Comparison of ENCODE assay signal across 1 cellular context in the genomic region with DNA sequence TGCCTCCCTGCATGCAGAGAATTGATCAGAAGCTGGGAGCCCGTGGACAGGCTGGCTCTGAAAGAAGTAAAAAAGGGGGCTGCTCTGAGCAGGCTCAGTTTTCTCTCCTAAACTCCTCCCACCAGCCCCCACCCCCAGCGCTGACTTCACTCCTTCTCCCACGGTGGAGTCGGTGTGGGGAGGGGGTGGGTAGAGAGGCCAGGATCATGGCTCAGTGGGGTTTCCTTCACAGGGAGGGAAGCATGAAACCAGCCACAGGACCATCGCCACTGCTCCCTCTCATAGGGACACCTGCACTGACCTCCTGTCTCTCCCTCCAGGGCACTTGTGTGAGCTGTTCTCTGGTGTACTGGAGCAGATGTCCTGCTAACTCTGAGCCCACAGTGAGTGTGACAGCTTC.
TF ChIP-seq lines count a peak whose summit lies in the region.

No MANE protein-coding gene starts in this region.

TF ChIP-seq in WTC11, 78 proteins besides CTCF, POLR2A, EP300 and RAD21 (continued from another document):
- TF ChIP-seq NR3C1 (CRISPR knock-in tag; conservative IDR thresholded peaks at IDR 0.05; ENCODE audit: low read depth) (no peak), ZNF423 (CRISPR knock-in tag; IDR thresholded peaks at IDR 0.05) (no peak), ZNF671 (CRISPR knock-in tag; IDR thresholded peaks at IDR 0.05) (no peak)
- TF ChIP-seq, protein P1, sequence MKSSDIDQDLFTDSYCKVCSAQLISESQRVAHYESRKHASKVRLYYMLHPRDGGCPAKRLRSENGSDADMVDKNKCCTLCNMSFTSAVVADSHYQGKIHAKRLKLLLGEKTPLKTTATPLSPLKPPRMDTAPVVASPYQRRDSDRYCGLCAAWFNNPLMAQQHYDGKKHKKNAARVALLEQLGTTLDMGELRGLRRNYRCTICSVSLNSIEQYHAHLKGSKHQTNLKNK (CRISPR knock-in tag; IDR thresholded peaks at IDR 0.05) = no peak
- TF ChIP-seq, protein P2, sequence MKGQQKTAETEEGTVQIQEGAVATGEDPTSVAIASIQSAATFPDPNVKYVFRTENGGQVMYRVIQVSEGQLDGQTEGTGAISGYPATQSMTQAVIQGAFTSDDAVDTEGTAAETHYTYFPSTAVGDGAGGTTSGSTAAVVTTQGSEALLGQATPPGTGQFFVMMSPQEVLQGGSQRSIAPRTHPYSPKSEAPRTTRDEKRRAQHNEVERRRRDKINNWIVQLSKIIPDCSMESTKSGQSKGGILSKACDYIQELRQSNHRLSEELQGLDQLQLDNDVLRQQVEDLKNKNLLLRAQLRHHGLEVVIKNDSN (CRISPR knock-in tag; IDR thresholded peaks at IDR 0.05) = no peak
- TF ChIP-seq, protein P3, sequence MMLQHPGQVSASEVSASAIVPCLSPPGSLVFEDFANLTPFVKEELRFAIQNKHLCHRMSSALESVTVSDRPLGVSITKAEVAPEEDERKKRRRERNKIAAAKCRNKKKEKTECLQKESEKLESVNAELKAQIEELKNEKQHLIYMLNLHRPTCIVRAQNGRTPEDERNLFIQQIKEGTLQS (CRISPR knock-in tag; conservative IDR thresholded peaks at IDR 0.05) = no peak
- TF ChIP-seq, protein P4, sequence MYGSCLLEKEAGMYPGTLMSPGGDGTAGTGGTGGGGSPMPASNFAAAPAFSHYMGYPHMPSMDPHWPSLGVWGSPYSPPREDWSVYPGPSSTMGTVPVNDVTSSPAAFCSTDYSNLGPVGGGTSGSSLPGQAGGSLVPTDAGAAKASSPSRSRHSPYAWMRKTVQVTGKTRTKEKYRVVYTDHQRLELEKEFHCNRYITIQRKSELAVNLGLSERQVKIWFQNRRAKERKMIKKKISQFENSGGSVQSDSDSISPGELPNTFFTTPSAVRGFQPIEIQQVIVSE (CRISPR knock-in tag; IDR thresholded peaks at IDR 0.05; ENCODE audit: borderline replicate concordance) = no peak
